Comparison of ENCODE assay signal across 2 cellular contexts in genomic region chr3:196914866-196915265, GRCh38.
TF ChIP-seq lines count a peak whose summit lies in the region.

No MANE protein-coding gene starts in this region.

TF ChIP-seq in GM23338, 12 proteins besides CTCF, POLR2A, EP300 and RAD21:
- TF ChIP-seq ZNF331 (CRISPR knock-in tag; IDR thresholded peaks at IDR 0.05; ENCODE audit: low read depth) (no peak), REST (IDR thresholded peaks at IDR 0.05; ENCODE audit: unreplicated experiment) (no peak), EZH2phosphoT487 (IDR thresholded peaks at IDR 0.05; ENCODE audit: unreplicated experiment) (no peak), POLR2AphosphoS5 (IDR thresholded peaks at IDR 0.05; ENCODE audit: low read depth) (no peak), JUNB (IDR thresholded peaks at IDR 0.05; ENCODE audit: unreplicated experiment) (no peak), CREB1 (CRISPR knock-in tag; IDR thresholded peaks at IDR 0.05; ENCODE audit: low read depth) (no peak), NANOG (IDR thresholded peaks at IDR 0.05; ENCODE audit: borderline replicate concordance) (no peak), ZNF114 (CRISPR knock-in tag; IDR thresholded peaks at IDR 0.05) (no peak), ETS1 (IDR thresholded peaks at IDR 0.05) (no peak), STAT1 (IDR thresholded peaks at IDR 0.05; ENCODE audit: unreplicated experiment) (no peak), EZH2 (IDR thresholded peaks at IDR 0.05; ENCODE audit: low read depth, unreplicated experiment) (no peak)

TF ChIP-seq in SK-N-SH, 30 proteins besides CTCF, POLR2A, EP300 and RAD21:
- TF ChIP-seq GATA2 (CRISPR knock-in tag; IDR thresholded peaks at IDR 0.05): no peak
- no peak for TF ChIP-seq REST (IDR thresholded peaks at IDR 0.05; ENCODE audit: low read depth, low read length)
- TF ChIP-seq FOXJ3 (CRISPR knock-in tag; IDR thresholded peaks at IDR 0.05): no peak
- TF ChIP-seq MXI1 (IDR thresholded peaks at IDR 0.05; ENCODE audit: low read depth, low read length): no peak
- no peak for TF ChIP-seq USF2 (IDR thresholded peaks at IDR 0.05; ENCODE audit: borderline replicate concordance, low read depth, low read length)
- no peak for TF ChIP-seq TCF12 (IDR thresholded peaks at IDR 0.05)
- no peak for TF ChIP-seq SMC3 (IDR thresholded peaks at IDR 0.05; ENCODE audit: low read depth, low read length)
- TF ChIP-seq USF1 (IDR thresholded peaks at IDR 0.05; ENCODE audit: borderline replicate concordance, low read depth): no peak
- no peak for TF ChIP-seq SIN3A (IDR thresholded peaks at IDR 0.05; ENCODE audit: borderline replicate concordance, low read depth, low read length)
- TF ChIP-seq FOSL2 (IDR thresholded peaks at IDR 0.05; ENCODE audit: borderline replicate concordance, low read depth): no peak
- TF ChIP-seq ZBTB33 (IDR thresholded peaks at IDR 0.05; ENCODE audit: borderline replicate concordance, low read depth): no peak
- no peak for TF ChIP-seq PBX3 (IDR thresholded peaks at IDR 0.05)
- no peak for TF ChIP-seq JUND (IDR thresholded peaks at IDR 0.05)
- no peak for TF ChIP-seq NRF1 (IDR thresholded peaks at IDR 0.05; ENCODE audit: low read depth, low read length)
- no peak for TF ChIP-seq MEF2A (IDR thresholded peaks at IDR 0.05; ENCODE audit: borderline replicate concordance, low read depth)
